ENCODE assay signal across 8 cellular contexts in genomic region chr7:128427289-128427891, GRCh38. TPM values are rescaled to one million over a fixed set of nuclear protein-coding genes. Genes with fewer than 3 reads are reported as not detected.
A peak's percentile ranks its signal among the peaks of the same experiment; 100 is the strongest.
DNase-seq lines count a peak whose midpoint lies in the region; ATAC-seq and TF ChIP-seq lines count a peak whose summit lies in the region.

No MANE protein-coding gene starts in this region.

- no peak overlapping the region for H3K4me3 Mint-ChIP-seq in endodermal cell

- H3K27me3 Mint-ChIP-seq in endodermal cell (ENCODE audit: insufficient read depth), result peaks cover 11% of the 10 kb centered on the region

- no peaks in the 10 kb centered on the region for H3K36me3 Mint-ChIP-seq in endodermal cell (ENCODE audit: low read depth)

- H3K27me3 ChIP-seq in endodermal cell (ENCODE audit: control insufficient read depth, insufficient read depth, low read length, poor library complexity, severe bottlenecking), result no peaks in the 10 kb centered on the region

- no peak overlapping the region for H3K27ac ChIP-seq in endodermal cell (ENCODE audit: low read depth, low read length)

- H3K36me3 ChIP-seq in endodermal cell (ENCODE audit: control insufficient read depth, insufficient read depth, low read length), result no peaks in the 10 kb centered on the region

- H3K27ac Mint-ChIP-seq in endodermal cell, result no peak overlapping the region

- 15 to 30% methylated on average over 5 to 7 of the region's 7 CpGs for WGBS in endodermal cell (ENCODE audit: insufficient coverage in 1 of 2, insufficient read length in 1 of 2), 2 experiments

- TF ChIP-seq CTCF in endodermal cell (conservative IDR thresholded peaks at IDR 0.05), result peak; percentile 90

- H3K9me3 Mint-ChIP-seq in endodermal cell, result no peaks in the 10 kb centered on the region

- no peaks in the 10 kb centered on the region for H3K9me3 ChIP-seq in endodermal cell (ENCODE audit: control insufficient read depth, low read length)

- no peak overlapping the region for H3K4me3 ChIP-seq in endodermal cell (ENCODE audit: low read length)

- peak; percentile 26 for DNase-seq in stimulated activated CD4-positive, alpha-beta T cell treated with anti-CD3 and anti-CD28 coated beads, Interleukin-2, amount 100 ng/mL, for 48 hours
- no peak for DNase-seq in stimulated activated CD4-positive, alpha-beta T cell treated with anti-CD3 and anti-CD28 coated beads, Interleukin-12 subunit alpha, Interleukin-12 subunit beta, amount 100 ng/mL, for 4 hours
- DNase-seq in Kasumi-1 (lab: John Stamatoyannopoulos, UW) (peak; percentile 75 to 80), RKO (ENCODE audit: low spot score) (peak; percentile 78), endodermal cell (peak; percentile 63), middle frontal gyrus (ENCODE audit: extremely low spot score, low spot score) (peak; percentile 64), T1000 (lab: John Stamatoyannopoulos, UW) (no peak)

- peaks cover 6% of the 10 kb centered on the region for H3K4me1 ChIP-seq in endodermal cell (ENCODE audit: control insufficient read depth, insufficient read depth, low read length)

- no peak for ATAC-seq in GM18907 (IDR thresholded peaks at IDR 0.05; ENCODE audit: unreplicated experiment)

- peaks cover 12% of the 10 kb centered on the region for H3K4me1 Mint-ChIP-seq in endodermal cell

- no peak overlapping the region for H3K9ac ChIP-seq in endodermal cell (ENCODE audit: extremely low read depth, low read length, poor library complexity, severe bottlenecking)

RNA-seq across cellular contexts. Expression of gene IMPDH1, which starts 17.6 kb away (rescaled TPM):
- total RNA-seq in endodermal cell, result 10 to 100 TPM; 13.4 to 16.5 TPM
- polyA plus RNA-seq in endodermal cell (2013, experiment 1 of 2), result 29.3 TPM
- polyA plus RNA-seq in endodermal cell (2013, experiment 2 of 2), result 25.0 TPM

RNA-seq across cellular contexts. Expression of gene HILPDA, which starts 28.3 kb away (rescaled TPM):
- 10 to 100 TPM; 26.5 to 37.9 TPM for total RNA-seq in endodermal cell
- polyA plus RNA-seq in endodermal cell (2013, experiment 1 of 2), result 46.2 TPM
- 41.3 TPM for polyA plus RNA-seq in endodermal cell (2013, experiment 2 of 2)

RNA-seq across cellular contexts. Expression of gene METTL2B, which starts 49.2 kb away (rescaled TPM):
- total RNA-seq in endodermal cell, result 10 to 100 TPM; 39.8 to 50.5 TPM
- 26.7 TPM for polyA plus RNA-seq in endodermal cell (2013, experiment 1 of 2)
- 25.5 TPM for polyA plus RNA-seq in endodermal cell (2013, experiment 2 of 2)

Comparison
In these comparisons a context has a peak if more than half of its experiments do, and no peak if none do; other contexts are left out.
1. DNase-seq: peak in stimulated activated CD4-positive, alpha-beta T cell treated with anti-CD3 and anti-CD28 coated beads, Interleukin-2, amount 100 ng/mL, for 48 hours (2 of 2), Kasumi-1 (2 of 2), RKO (single experiment), endodermal cell (single experiment) and middle frontal gyrus (single experiment); none in stimulated activated CD4-positive, alpha-beta T cell treated with anti-CD3 and anti-CD28 coated beads, Interleukin-12 subunit alpha, Interleukin-12 subunit beta, amount 100 ng/mL, for 4 hours (single experiment) and T1000 (single experiment).